In genomic region chr4:83362492-83363329, GRCh38 we compare ENCODE assay signal across 8 cellular contexts. TPM values are rescaled to one million over a fixed set of nuclear protein-coding genes. Genes with fewer than 3 reads are reported as not detected.
DNase-seq lines count a peak whose midpoint lies in the region; ATAC-seq and TF ChIP-seq lines count a peak whose summit lies in the region.

No MANE protein-coding gene starts in this region.

- in situ Hi-C loops in G401 (cut with HindIII; ENCODE audit: low sequenced_read_pairs), result no loop called here

- no peaks in the 10 kb centered on the region for H3K9me3 ChIP-seq in OCI-LY7 (ENCODE audit: low read length)

- no peaks in the 10 kb centered on the region for H4K20me1 ChIP-seq in OCI-LY7 (ENCODE audit: insufficient read depth, low read length)

- peak; percentile 53 for ATAC-seq in HG02610 (IDR thresholded peaks at IDR 0.05; ENCODE audit: unreplicated experiment)
- ATAC-seq in HG02870 (IDR thresholded peaks at IDR 0.05; ENCODE audit: unreplicated experiment), result no peak
- ATAC-seq in HG03457 (IDR thresholded peaks at IDR 0.05; ENCODE audit: unreplicated experiment), result no peak

- POLR2A ChIA-PET in OCI-LY7 (lab: Charles Lee), result interaction anchor here (1.5 kb wide), 1 partner anchor 42 kb away, joined by 4 read pairs; no protein-coding TSS in a partner anchor

- no peaks in the 10 kb centered on the region for H3K36me3 ChIP-seq in OCI-LY7 (ENCODE audit: insufficient read depth, low read length)
- H3K36me3 ChIP-seq in H7 (replicated peaks; ENCODE audit: control insufficient read depth, insufficient read depth, low read length), result no peaks in the 10 kb centered on the region

- no peak overlapping the region for H3K4me2 ChIP-seq in OCI-LY7 (ENCODE audit: low read length)

- no peaks in the 10 kb centered on the region for H3K79me2 ChIP-seq in OCI-LY7 (ENCODE audit: insufficient read depth, low read depth, low read length)

- no peak overlapping the region for H3K27ac ChIP-seq in OCI-LY7 (ENCODE audit: low read depth, low read length, poor library complexity, severe bottlenecking)

- peak; percentile 88 for TF ChIP-seq CTCF in OCI-LY7 (conservative IDR thresholded peaks at IDR 0.05; ENCODE audit: low read length)

- H2AFZ ChIP-seq in OCI-LY7 (ENCODE audit: low read length), result peak overlapping the region; percentile 86

- intact Hi-C loops in OCI-LY7 (cut with micrococcal nuclease; ENCODE audit: unreplicated experiment), result loop anchor here (1.0 to 5.0 kb wide), 4 partner anchors 95 to 278 kb away; partner anchors contain the start of genes HELQ and MRPS18C

- BruUV-seq in OCI-LY7 (replicated peaks; lab: Mats Ljungman, UMichigan), result no TSS peak

- H3K4me1 ChIP-seq in OCI-LY7 (ENCODE audit: insufficient read depth, low read length, poor library complexity, severe bottlenecking), result peaks cover 20% of the 10 kb centered on the region

- H3K9me2 ChIP-seq in OCI-LY7 (ENCODE audit: insufficient read depth, low read length), result no peaks in the 10 kb centered on the region

- H3K4me3 ChIP-seq in OCI-LY7 (ENCODE audit: low read depth, low read length, poor library complexity, severe bottlenecking), result no peak overlapping the region
- no peak overlapping the region for H3K4me3 ChIP-seq in H7 (ENCODE audit: insufficient read depth, low read depth, low read length)

- DNase-seq in G401 (ENCODE audit: low spot score), result peak; percentile 9
- peak; percentile 63 for DNase-seq in OCI-LY7 (ENCODE audit: low spot score)
- DNase-seq in glomerular visceral epithelial cell (ENCODE audit: extremely low spot score), result peak; percentile 25
- no peak for DNase-seq in H7
- DNase-seq in dedifferentiated amniotic fluid mesenchymal stem cell (ENCODE audit: extremely low spot score), result no peak

- CTCF ChIA-PET in OCI-LY7 (lab: Charles Lee; ENCODE audit: unreplicated experiment), result interaction anchor here (0.6 to 1.4 kb wide), 3 partner anchors 24 to 77 kb away, joined by 3 read pairs; no protein-coding TSS in a partner anchor

- H3K27me3 ChIP-seq in H7 (ENCODE audit: control insufficient read depth, insufficient read depth, low read length), result no peaks in the 10 kb centered on the region

RNA-seq across cellular contexts. Expression of gene HPSE, which starts 28.1 kb away (rescaled TPM):
- total RNA-seq in G401 (2014; rRNA removed; shearing (Covaris generic)), result 0.18 and 1.3 TPM in 2 replicates
- total RNA-seq in OCI-LY7 (2014; rRNA removed; shearing (Covaris generic)), result 1.8 and 3.1 TPM in 2 replicates
- total RNA-seq in OCI-LY7 (2022), result 2.4 and 3.0 TPM in 2 replicates
- 0.62 and 0.78 TPM in 2 replicates for total RNA-seq in H7 (2014; rRNA removed; shearing (Covaris generic))

Comparison
In these comparisons a context has a peak if more than half of its experiments do, and no peak if none do; other contexts are left out.
1. DNase-seq: peak in G401 (single experiment), OCI-LY7 (single experiment) and glomerular visceral epithelial cell (single experiment); none in H7 (single experiment) and dedifferentiated amniotic fluid mesenchymal stem cell (single experiment).